Comparison of ENCODE assay signal across 8 cellular contexts in the genomic region with DNA sequence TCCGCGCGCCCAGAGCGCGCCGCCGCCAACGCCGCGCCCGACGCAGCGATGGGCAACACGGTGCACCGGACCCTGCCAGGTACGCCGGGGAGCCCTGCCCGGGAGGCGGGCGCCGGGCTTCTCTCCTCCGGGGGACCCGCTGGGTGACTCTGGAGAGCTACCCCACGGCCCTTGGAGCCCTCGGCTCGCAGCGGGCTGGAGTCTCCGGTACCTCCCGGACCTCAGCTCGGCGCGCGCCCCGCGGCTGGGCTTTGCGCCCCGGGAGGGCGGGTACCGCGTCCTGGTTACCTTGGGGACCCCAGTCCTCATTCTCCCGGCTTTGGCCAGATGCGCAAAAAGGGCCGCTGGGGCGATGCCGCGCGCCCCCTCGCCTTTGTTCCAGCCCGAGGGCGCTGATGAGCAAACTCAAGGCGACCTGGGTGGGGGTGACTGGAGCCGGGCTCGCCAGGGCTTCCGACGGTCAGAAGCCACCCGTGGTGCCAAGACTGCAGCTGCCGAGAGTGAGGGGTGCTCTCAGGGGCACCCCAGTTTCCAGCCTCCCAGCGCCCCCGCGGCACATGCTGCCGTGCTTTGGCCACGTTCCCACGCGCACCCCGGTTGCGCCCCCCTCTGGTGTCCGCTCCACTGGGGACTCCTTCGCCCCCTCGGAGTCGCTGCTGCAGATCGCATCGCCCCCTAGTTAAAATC. TPM values are rescaled to one million over a fixed set of nuclear protein-coding genes. Genes with fewer than 3 reads are reported as not detected.
DNase-seq lines count a peak whose midpoint lies in the region; ATAC-seq and TF ChIP-seq lines count a peak whose summit lies in the region.

No MANE protein-coding gene starts in this region.

- 1 to 4% (median 2%) methylated on average over 56 to 72 of the region's 72 CpGs for WGBS in psoas muscle, 3 donors

- H3K4me1 ChIP-seq in psoas muscle (peaks cover 20% of the 10 kb centered on the region), Karpas-422 (ENCODE audit: low read length) (peaks cover 5% of the 10 kb centered on the region; the same call in 1 of the 2 replicates)

- H3K4me3 Mint-ChIP-seq in T-helper 17 cell = peak overlapping the region; percentile 68

- H3K27me3 ChIP-seq in psoas muscle (ENCODE audit: insufficient read depth in 3 of 3, low read length in 2 of 3) (peaks cover 0 to 53% (median 3%) of the 10 kb centered on the region in 3 donors), Karpas-422 (ENCODE audit: low read length) (no peaks in the 10 kb centered on the region)

- DNase-seq in T-helper 17 cell (no peak), globus pallidus (ENCODE audit: low spot score) (peak; percentile 26), psoas muscle (peak; percentile 30 to 59), NCI-H1436 (lab: John Stamatoyannopoulos, UW) (no peak), GF-D8 (lab: John Stamatoyannopoulos, UW) (no peak), Karpas-422 (no peak)

- H3K4me1 Mint-ChIP-seq in T-helper 17 cell = peaks cover 8% of the 10 kb centered on the region

- peaks cover 4% of the 10 kb centered on the region for H3K36me3 Mint-ChIP-seq in T-helper 17 cell (ENCODE audit: low read depth)

- intact Hi-C loops in psoas muscle (cut with DNase I) = loop anchor here in 1 of 2 donors (1.0 to 5.0 kb wide), 2 partner anchors 56 to 162 kb away; no protein-coding TSS in a partner anchor

- no peak overlapping the region for H3K9ac ChIP-seq in Karpas-422 (ENCODE audit: low read length)

- peak; percentile 16 for ATAC-seq in GM21447 (IDR thresholded peaks at IDR 0.05; ENCODE audit: unreplicated experiment)
- ATAC-seq in T-helper 17 cell = no peak
- ATAC-seq in psoas muscle = peak; percentile 7 to 35 (median 30)

- H3K27ac Mint-ChIP-seq in T-helper 17 cell = no peak overlapping the region

- H4K20me1 ChIP-seq in Karpas-422 (ENCODE audit: insufficient read depth, low read depth, low read length) = no peaks in the 10 kb centered on the region

- H3K4me2 ChIP-seq in Karpas-422 (ENCODE audit: low read depth, low read length, poor library complexity, severe bottlenecking) = no peak overlapping the region

- H3K4me3 ChIP-seq in psoas muscle = peak overlapping the region; percentile 81
- no peak overlapping the region for H3K4me3 ChIP-seq in Karpas-422 (ENCODE audit: low read length)

- H3K27ac ChIP-seq in 22Rv1 (peak overlapping the region; percentile 78), psoas muscle (peak overlapping the region; percentile 78), Karpas-422 (ENCODE audit: low read length) (no peak overlapping the region)

- TF ChIP-seq CTCF in 22Rv1 (IDR thresholded peaks at IDR 0.05) (peak; percentile 10; the same call in 1 of the 2 replicates), psoas muscle (IDR thresholded peaks at IDR 0.05) (no peak)

- H2AFZ ChIP-seq in Karpas-422 (ENCODE audit: low read length) = no peak overlapping the region

- no peaks in the 10 kb centered on the region for H3K9me3 ChIP-seq in T-helper 17 cell (ENCODE audit: control insufficient read depth, low read length, poor library complexity, severe bottlenecking)
- H3K9me3 ChIP-seq in psoas muscle = no peaks in the 10 kb centered on the region
- no peaks in the 10 kb centered on the region for H3K9me3 ChIP-seq in Karpas-422 (ENCODE audit: low read length)

- no peaks in the 10 kb centered on the region for H3K9me2 ChIP-seq in Karpas-422 (replicated peaks; ENCODE audit: insufficient read depth, low read length)

- H3K79me2 ChIP-seq in Karpas-422 (ENCODE audit: low read length) = no peaks in the 10 kb centered on the region

- peaks cover 59% of the 10 kb centered on the region for H3K27me3 Mint-ChIP-seq in T-helper 17 cell

- H3K36me3 ChIP-seq in psoas muscle (ENCODE audit: insufficient read depth in 1 of 2, low read depth in 1 of 2) = no peaks in the 10 kb centered on the region
- H3K36me3 ChIP-seq in Karpas-422 (ENCODE audit: insufficient read depth, low read length) = no peaks in the 10 kb centered on the region

RNA-seq across cellular contexts. Expression of a gene that starts 0.4 kb away (rescaled TPM):
- total RNA-seq in T-helper 17 cell (under 1 TPM; 0.07 to 0.23 TPM), psoas muscle (10 to 100 TPM; 13.7 to 20.4 (median 16.4) TPM)
- 1 to 10 TPM; 8.0 to 9.7 (median 8.2) TPM for polyA plus RNA-seq in psoas muscle
- total RNA-seq in Karpas-422 (2014; rRNA removed; shearing (Covaris generic); ENCODE audit: low replicate concordance) = not detected in 2 replicates

Comparison
In these comparisons a context has a peak if more than half of its experiments do, and no peak if none do; other contexts are left out.
1. DNase-seq: peak in globus pallidus (single experiment) and psoas muscle (2 of 2); none in T-helper 17 cell (0 of 3), NCI-H1436 (single experiment), GF-D8 (single experiment) and Karpas-422 (single experiment).
2. RNA of a gene that starts 0.4 kb away (total RNA-seq): 13.7 to 20.4 TPM in psoas muscle; 0.07 to 0.23 TPM in T-helper 17 cell and not detected in Karpas-422; every median in the first group is over 10 times any median in the second.